In the genomic region with DNA sequence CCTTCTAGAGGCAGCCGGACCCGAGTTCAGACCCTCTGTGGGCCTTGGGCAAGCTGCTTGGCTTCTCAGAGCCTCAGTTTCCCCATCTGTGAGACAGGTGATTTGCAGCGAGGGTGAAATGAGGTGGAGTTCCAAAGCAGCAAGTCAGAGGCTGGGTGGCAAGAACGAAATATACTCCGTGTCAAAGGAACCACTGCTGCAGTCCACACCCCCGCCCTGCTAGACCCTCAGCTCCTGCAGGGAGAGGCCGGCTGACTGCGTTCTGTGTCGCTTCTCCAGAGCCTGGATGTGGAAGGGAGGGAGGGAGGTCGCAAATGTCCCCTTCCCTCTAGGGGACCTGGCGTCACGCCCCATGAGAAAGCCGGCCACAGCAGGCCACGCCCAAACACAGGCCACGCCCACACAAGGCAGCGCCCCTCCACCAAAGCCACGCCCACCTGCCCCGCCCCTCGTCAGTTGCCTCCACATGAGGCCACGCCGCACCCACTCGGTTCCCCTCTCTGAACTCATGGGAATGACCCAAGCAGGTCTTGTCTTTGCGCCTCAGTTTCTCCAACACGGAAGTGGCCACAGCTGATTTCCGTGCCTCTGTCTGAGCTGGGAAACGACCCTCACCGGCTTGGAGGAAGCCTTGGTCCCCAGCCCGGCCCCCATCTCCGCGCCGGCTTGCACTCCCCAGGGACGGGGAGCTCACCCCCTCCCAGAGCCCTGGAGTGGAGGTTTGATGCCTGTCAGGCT, we compare ENCODE assay signal across 8 cellular contexts. TPM values are rescaled to one million over a fixed set of nuclear protein-coding genes. Genes with fewer than 3 reads are reported as not detected.
A peak's percentile ranks its signal among the peaks of the same experiment; 100 is the strongest.
DNase-seq lines count a peak whose midpoint lies in the region; ATAC-seq lines count a peak whose summit lies in the region.

No MANE protein-coding gene starts in this region.

- DNase-seq in D341Med (ENCODE audit: low spot score): peak; percentile 81
- peak; percentile 57 for DNase-seq in NCI-H1436 (lab: John Stamatoyannopoulos, UW)
- peak; percentile 74 for DNase-seq in activated T-cell treated with anti-CD3 and anti-CD28 coated beads, Interleukin-2, amount 50 U/mL, for 24 hours
- DNase-seq in left lobe of liver (ENCODE audit: low spot score): no peak
- DNase-seq in NCI-H187 (lab: John Stamatoyannopoulos, UW): no peak

- no peaks in the 10 kb centered on the region for H3K4me1 Mint-ChIP-seq in activated T-cell treated with anti-CD3 and anti-CD28 coated beads, Interleukin-2, amount 50 U/mL, for 24 hours (ENCODE audit: low read depth)

- peaks cover 8% of the 10 kb centered on the region for H3K9me3 Mint-ChIP-seq in activated T-cell treated with anti-CD3 and anti-CD28 coated beads, Interleukin-2, amount 50 U/mL, for 24 hours

- peaks cover 49% of the 10 kb centered on the region for H3K27me3 Mint-ChIP-seq in activated T-cell treated with anti-CD3 and anti-CD28 coated beads, Interleukin-2, amount 50 U/mL, for 24 hours

- no peaks in the 10 kb centered on the region for H3K36me3 Mint-ChIP-seq in activated T-cell treated with anti-CD3 and anti-CD28 coated beads, Interleukin-2, amount 50 U/mL, for 24 hours (ENCODE audit: low read depth)

- no peak overlapping the region for H3K27ac Mint-ChIP-seq in activated T-cell treated with anti-CD3 and anti-CD28 coated beads, Interleukin-2, amount 50 U/mL, for 24 hours

- no peak overlapping the region for H3K4me3 Mint-ChIP-seq in activated T-cell treated with anti-CD3 and anti-CD28 coated beads, Interleukin-2, amount 50 U/mL, for 24 hours

- ATAC-seq in left lobe of liver (peak; percentile 31), HG03280 (IDR thresholded peaks at IDR 0.05; ENCODE audit: unreplicated experiment) (no peak), HG03159 (IDR thresholded peaks at IDR 0.05; ENCODE audit: unreplicated experiment) (no peak), GM21717 (IDR thresholded peaks at IDR 0.05; ENCODE audit: unreplicated experiment) (no peak)

RNA-seq across cellular contexts. Expression of a gene that starts 38.3 kb away (rescaled TPM):
- 14.2 TPM for total RNA-seq in left lobe of liver

Comparison
In these comparisons a context has a peak if more than half of its experiments do, and no peak if none do; other contexts are left out.
1. DNase-seq: peak in D341Med (single experiment), NCI-H1436 (single experiment) and activated T-cell treated with anti-CD3 and anti-CD28 coated beads, Interleukin-2, amount 50 U/mL, for 24 hours (single experiment); none in left lobe of liver (single experiment) and NCI-H187 (0 of 2).